ENCODE assay signal across 9 cellular contexts in the genomic region with DNA sequence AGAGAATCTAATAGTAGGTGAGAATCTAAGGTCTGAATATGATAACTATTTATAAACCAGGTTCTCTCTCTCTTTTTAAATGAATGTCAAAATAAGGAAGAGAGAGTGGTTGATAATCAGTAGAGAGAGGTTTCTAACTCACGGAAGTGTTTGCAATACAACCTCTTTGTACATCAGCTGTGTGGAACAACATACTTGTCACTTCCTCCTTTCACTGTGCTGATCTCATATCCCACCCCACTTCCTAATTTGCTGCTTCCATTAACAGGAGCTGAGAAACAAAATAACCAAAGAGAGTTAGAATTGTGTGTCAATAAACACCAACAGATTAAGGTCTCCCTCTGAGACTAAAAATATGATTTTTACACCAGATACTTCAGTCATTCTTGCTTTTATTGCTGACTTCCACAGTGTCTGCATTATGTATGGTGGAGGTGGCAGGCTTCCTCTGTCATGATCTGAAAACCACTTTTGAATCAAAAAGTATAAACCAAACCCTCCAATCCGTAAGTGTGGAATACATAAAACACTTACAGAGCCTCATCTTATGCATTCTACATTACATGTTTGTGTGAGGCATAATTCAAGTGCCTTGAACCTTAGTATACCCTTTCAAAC. TPM values are rescaled to one million over a fixed set of nuclear protein-coding genes. Genes with fewer than 3 reads are reported as not detected.
A peak's percentile ranks its signal among the peaks of the same experiment; 100 is the strongest.
DNase-seq lines count a peak whose midpoint lies in the region; ATAC-seq, FAIRE-seq and TF ChIP-seq lines count a peak whose summit lies in the region.
"Had no signal": no experiment of that assay in that cellular context is flagged by ENCODE, and none has a peak within 500 bp of the region (broad histone marks: within the 10 kb centered on the region; RNA-seq: fewer than 3 reads in every experiment).

No MANE protein-coding gene starts in this region.

- no peak for DNase-seq in GM12891 (ENCODE audit: insufficient read length, low spot score)
- DNase-seq in Kasumi-1 (lab: John Stamatoyannopoulos, UW): peak; percentile 93 to 97
- no peak for DNase-seq in substantia nigra (lab: John Stamatoyannopoulos, UW)
- no peak for DNase-seq in COR-L47 (lab: John Stamatoyannopoulos, UW)
- no peak for DNase-seq in stimulated activated naive CD4-positive, alpha-beta T cell treated with Interleukin-2 at 50 U/mL for 16 hours (lab: John Stamatoyannopoulos, UW)
- DNase-seq in mesenteric fat pad (ENCODE audit: low spot score): no peak

- FAIRE-seq in GM12891 (lab: Jason Lieb, UNC): peak; percentile 89

- TF ChIP-seq POLR2A in GM12891 (IDR thresholded peaks at IDR 0.05; ENCODE audit: low read depth, low read length): no peak

- peak overlapping the region; percentile 31 for H3K27ac ChIP-seq in substantia nigra (ENCODE audit: low read depth, low read length, poor library complexity, severe bottlenecking)

- ATAC-seq in GM21576 (IDR thresholded peaks at IDR 0.05; ENCODE audit: unreplicated experiment) (peak; percentile 94), esophagus mucosa (peak; percentile 55)
- ATAC-seq: HCT116 had no signal

TF ChIP-seq in GM12891, 5 proteins besides CTCF, POLR2A, EP300 and RAD21:
- peak; percentile 95 for TF ChIP-seq SPI1 (IDR thresholded peaks at IDR 0.05; ENCODE audit: low read depth, low read length)
- no peak for TF ChIP-seq PAX5 (IDR thresholded peaks at IDR 0.05; ENCODE audit: insufficient read depth, low read length, severe bottlenecking)
- no peak for TF ChIP-seq POLR2AphosphoS5 (IDR thresholded peaks at IDR 0.05; ENCODE audit: low read depth, low read length)

RNA-seq across cellular contexts. Expression of a gene that starts 25.0 kb away (rescaled TPM):
- polyA plus RNA-seq in GM12891 (2012; ENCODE audit: low read depth, missing spikeins): 6.8 TPM
- total RNA-seq in esophagus mucosa (28.5 TPM), mesenteric fat pad (54.8 TPM)

Comparison
In these comparisons a context has a peak if more than half of its experiments do, and no peak if none do; other contexts are left out.
1. DNase-seq: peak in Kasumi-1 (2 of 2); none in GM12891 (single experiment), substantia nigra (0 of 49), COR-L47 (single experiment), stimulated activated naive CD4-positive, alpha-beta T cell treated with Interleukin-2 at 50 U/mL for 16 hours (single experiment) and mesenteric fat pad (single experiment).